Comparison of ENCODE assay signal across 22 cellular contexts in genomic region chr10:25028711-25029110, GRCh38. TPM values are rescaled to one million over a fixed set of nuclear protein-coding genes. Genes with fewer than 3 reads are reported as not detected.
"Had no signal": no experiment of that assay in that cellular context is flagged by ENCODE, and none has a peak within 500 bp of the region (broad histone marks: within the 10 kb centered on the region; RNA-seq: fewer than 3 reads in every experiment).

No MANE protein-coding gene starts in this region.

- H3K4me1 Mint-ChIP-seq: activated CD4-positive, alpha-beta T cell treated with anti-CD3 and anti-CD28 coated beads, Interleukin-2, amount 10 ng/mL, durations not matched to agents 7 days and 5 days; nephron progenitor cell had no signal

- H3K36me3 ChIP-seq: ascending aorta, gastrocnemius medialis, left lung, thyroid gland had no signal

- H3K27me3 Mint-ChIP-seq: activated CD4-positive, alpha-beta T cell treated with anti-CD3 and anti-CD28 coated beads, Interleukin-2, amount 10 ng/mL, durations not matched to agents 7 days and 5 days had no signal

- H3K27ac ChIP-seq: ascending aorta, gastrocnemius medialis, left lung, thyroid gland had no signal

- DNase-seq: activated CD4-positive, alpha-beta T cell treated with anti-CD3 and anti-CD28 coated beads, Interleukin-2, amount 10 ng/mL, durations not matched to agents 7 days and 5 days; activated CD8-positive, alpha-beta T cell treated with anti-CD3 and anti-CD28 coated beads, Interleukin-2, amount 10 ng/mL, durations not matched to agents 7 days and 5 days; activated effector memory CD4-positive, alpha-beta T cell treated with anti-CD3 and anti-CD28 coated beads, Interleukin-2, amount 50 U/mL, for 16 hours; activated naive CD4-positive, alpha-beta T cell treated with anti-CD3 and anti-CD28 coated beads, Interleukin-2, amount 50 U/mL, for 16 hours; activated T-cell treated with anti-CD3 and anti-CD28 coated beads, Interleukin-2, amount 50 U/mL, for 48 hours; dermis blood vessel endothelial cell; effector memory CD4-positive, alpha-beta T cell; gastrocnemius medialis; head of caudate nucleus; left lung; nephron progenitor cell; nucleus accumbens; stimulated activated CD4-positive, alpha-beta T cell treated with anti-CD3 and anti-CD28 coated beads, Interleukin-2, amount 100 ng/mL, for 24 hours; stimulated activated naive CD4-positive, alpha-beta T cell treated with Interleukin-2 at 50 U/mL for 16 hours; T1000; thyroid gland had no signal

- H3K4me3 ChIP-seq: ascending aorta, gastrocnemius medialis, left lung, thyroid gland had no signal

- H3K4me1 ChIP-seq: gastrocnemius medialis, left lung had no signal

- H3K27me3 ChIP-seq: ascending aorta, gastrocnemius medialis, left lung, thyroid gland had no signal

- FAIRE-seq: endothelial cell of umbilical vein, keratinocyte had no signal

- H3K9me3 ChIP-seq: gastrocnemius medialis, thyroid gland had no signal

- H3K4me3 Mint-ChIP-seq: activated CD4-positive, alpha-beta T cell treated with anti-CD3 and anti-CD28 coated beads, Interleukin-2, amount 10 ng/mL, durations not matched to agents 7 days and 5 days; activated CD8-positive, alpha-beta T cell treated with anti-CD3 and anti-CD28 coated beads, Interleukin-2, amount 10 ng/mL, durations not matched to agents 7 days and 5 days; nephron progenitor cell had no signal

- H3K27ac Mint-ChIP-seq: activated CD4-positive, alpha-beta T cell treated with anti-CD3 and anti-CD28 coated beads, Interleukin-2, amount 10 ng/mL, durations not matched to agents 7 days and 5 days; activated CD8-positive, alpha-beta T cell treated with anti-CD3 and anti-CD28 coated beads, Interleukin-2, amount 10 ng/mL, durations not matched to agents 7 days and 5 days; nephron progenitor cell had no signal

RNA-seq across cellular contexts. Expression of gene ENKUR, which starts 12.8 kb away (rescaled TPM):
- total RNA-seq: activated CD4-positive, alpha-beta T cell treated with anti-CD3 and anti-CD28 coated beads, Interleukin-2, amount 10 ng/mL, durations not matched to agents 7 days and 5 days; activated CD8-positive, alpha-beta T cell treated with anti-CD3 and anti-CD28 coated beads, Interleukin-2, amount 10 ng/mL, durations not matched to agents 7 days and 5 days; ascending aorta; gastrocnemius medialis; myocyte; posterior vena cava; ureter had no signal
